In the genomic region with DNA sequence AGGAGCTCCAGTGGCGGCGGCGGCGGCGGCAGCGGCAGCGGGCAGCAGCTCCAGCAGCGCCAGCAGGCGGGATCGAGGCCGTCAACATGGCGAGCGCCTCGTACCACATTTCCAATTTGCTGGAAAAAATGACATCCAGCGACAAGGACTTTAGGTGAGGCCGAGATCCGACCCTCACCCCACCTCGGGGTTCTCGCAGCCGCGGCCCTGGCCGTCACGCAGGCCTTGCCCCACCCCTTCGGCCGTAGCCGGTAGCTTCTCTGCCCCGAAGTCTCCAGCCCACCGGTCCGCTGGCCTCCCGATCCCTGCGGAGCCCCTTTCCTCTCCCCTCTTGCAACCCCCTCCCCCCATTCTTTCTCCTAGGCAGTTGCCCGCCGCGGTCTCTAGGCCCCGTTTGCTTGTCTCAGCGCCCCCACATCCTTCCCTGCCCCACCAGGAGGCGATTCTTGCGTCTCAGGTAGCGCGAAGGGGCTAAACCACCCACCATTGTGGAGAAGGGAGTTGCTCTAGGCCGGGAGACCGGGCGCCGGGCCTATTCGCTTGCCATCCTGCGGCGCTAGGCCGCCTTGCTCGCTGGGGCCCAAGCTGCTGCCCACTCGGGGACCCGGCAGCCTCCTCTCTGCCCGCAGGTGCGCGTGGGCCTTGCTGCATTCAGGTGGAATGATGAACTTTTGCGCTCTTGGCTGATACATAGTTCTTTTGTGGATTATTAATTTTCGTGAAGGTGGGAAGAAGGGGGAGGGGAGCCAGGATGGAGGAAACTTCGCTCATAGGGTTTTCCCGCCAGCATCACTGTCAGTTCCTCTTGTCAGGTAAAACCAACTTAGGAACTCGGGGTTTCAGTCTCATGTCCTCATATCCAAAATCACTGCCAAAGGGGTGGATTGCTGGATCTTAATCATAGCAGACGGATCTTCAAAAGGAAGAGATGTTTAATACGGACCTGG, we compare ENCODE assay signal across 8 cellular contexts. TPM values are rescaled to one million over a fixed set of nuclear protein-coding genes. Genes with fewer than 3 reads are reported as not detected.
DNase-seq lines count a peak whose midpoint lies in the region; ATAC-seq and TF ChIP-seq lines count a peak whose summit lies in the region.

No MANE protein-coding gene starts in this region.

- peak overlapping the region; percentile 99 for H3K4me3 ChIP-seq in lower leg skin (ENCODE audit: low read depth, poor library complexity, severe bottlenecking)

- peak overlapping the region; percentile 98 for H3K27ac ChIP-seq in cingulate gyrus (ENCODE audit: low read depth, low read length)

- TF ChIP-seq CTCF in lower leg skin (IDR thresholded peaks at IDR 0.05): no peak

- intact Hi-C loops in lower leg skin (cut with DNase I; ENCODE audit: low total_unique reads): no loop called here

- WGBS in lower leg skin, 2 donors: 0% methylated on average over 39 to 48 of the region's 61 CpGs

- TF ChIP-seq POLR2A in lower leg skin (IDR thresholded peaks at IDR 0.05): no peak

- DNase-seq in DMS 273 (lab: John Stamatoyannopoulos, UW; ENCODE audit: unreplicated experiment): peak; percentile 63
- DNase-seq in DMS 273 treated with DMSO at 0.1 percent for 48 hours (lab: John Stamatoyannopoulos, UW): no peak
- DNase-seq in NCI-H1930 (lab: John Stamatoyannopoulos, UW): peak; percentile 50 to 56
- peak; percentile 34 to 55 for DNase-seq in activated CD4-positive, alpha-beta T cell treated with anti-CD3 and anti-CD28 coated beads for 4 hours
- DNase-seq in lower leg skin (ENCODE audit: low spot score in 2 of 2): peak in 1 of 2 donors; percentile 91
- peak; percentile 17 to 38 (median 29) for DNase-seq in stimulated activated CD4-positive, alpha-beta T cell treated with anti-CD3 and anti-CD28 coated beads, TNF-alpha, amount 100 ng/mL, for 4 hours (ENCODE audit: low read depth in 3 of 3)

- ATAC-seq in HG02759 (IDR thresholded peaks at IDR 0.05; ENCODE audit: unreplicated experiment): peak; percentile 6

RNA-seq across cellular contexts. Expression of a gene that starts 0.7 kb away (rescaled TPM):
- 10 to 100 TPM; 46.2 to 75.5 (median 70.3) TPM for total RNA-seq in lower leg skin
